Comparison of ENCODE assay signal across 13 cellular contexts in genomic region chr13:99067160-99067985, GRCh38.
DNase-seq lines count a peak whose midpoint lies in the region; ATAC-seq, FAIRE-seq and TF ChIP-seq lines count a peak whose summit lies in the region.
"Had no signal": no experiment of that assay in that cellular context is flagged by ENCODE, and none has a peak within 500 bp of the region (broad histone marks: within the 10 kb centered on the region; RNA-seq: fewer than 3 reads in every experiment).

No MANE protein-coding gene starts in this region.

- H3K4me3 ChIP-seq in BJ (ENCODE audit: low read depth, low read length) (no peak overlapping the region), bronchial epithelial cell (ENCODE audit: low read depth, low read length) (no peak overlapping the region), mesenchymal stem cell (ENCODE audit: insufficient read depth in 1 of 2, low read depth in 1 of 2, low read length in 2 of 2) (no peak overlapping the region)
- H3K4me3 ChIP-seq: SJCRH30, upper lobe of left lung had no signal

- H3K14ac ChIP-seq in mesenchymal stem cell (ENCODE audit: low read length in 2 of 2): no peak overlapping the region

- no peak overlapping the region for H2AK5ac ChIP-seq in mesenchymal stem cell (ENCODE audit: low read length, severe bottlenecking)

- CTCF ChIA-PET in BJ (lab: Yijun Ruan, JAX): interaction anchor here (1.6 kb wide), 1 partner anchor 110 kb away, joined by 4 read pairs; no protein-coding TSS in a partner anchor

- peak overlapping the region; percentile 43 for H3K27ac ChIP-seq in mesenchymal stem cell (ENCODE audit: low read length, poor library complexity, severe bottlenecking)
- H3K27ac ChIP-seq: SJCRH30 had no signal

- no peak overlapping the region for H2BK15ac ChIP-seq in mesenchymal stem cell (ENCODE audit: low read depth, poor library complexity, severe bottlenecking)

- H3K4ac ChIP-seq in mesenchymal stem cell (ENCODE audit: low read depth in 1 of 2, low read length in 2 of 2): no peak overlapping the region

- peak overlapping the region in 1 of 2 experiments; percentile 12 for H3K18ac ChIP-seq in mesenchymal stem cell (ENCODE audit: low read depth in 1 of 2, low read length in 2 of 2)

- intact Hi-C loops in posterior vena cava (cut with DNase I): no loop called here

- H3K23ac ChIP-seq in mesenchymal stem cell (ENCODE audit: low read length in 2 of 2): no peak overlapping the region

- H3K36me3 ChIP-seq in BJ (ENCODE audit: control insufficient read depth, insufficient read depth, low read length): no peaks in the 10 kb centered on the region
- H3K36me3 ChIP-seq in bronchial epithelial cell (ENCODE audit: control insufficient read depth, insufficient read depth, low read length): no peaks in the 10 kb centered on the region
- H3K36me3 ChIP-seq in mesenchymal stem cell (ENCODE audit: control insufficient read depth in 1 of 2, insufficient read depth in 2 of 2, low read depth in 1 of 2, low read length in 2 of 2): no peaks in the 10 kb centered on the region
- H3K36me3 ChIP-seq: SJCRH30, upper lobe of left lung had no signal

- WGBS in mesenchymal stem cell: 86% methylated on average over 1 of the region's 1 CpG

- peak overlapping the region; percentile 16 for H4K91ac ChIP-seq in mesenchymal stem cell (ENCODE audit: low read length)

- no peak overlapping the region for H2BK5ac ChIP-seq in mesenchymal stem cell (ENCODE audit: low read depth, low read length, poor library complexity, severe bottlenecking)

- ATAC-seq in HG02588 (IDR thresholded peaks at IDR 0.05; ENCODE audit: unreplicated experiment): no peak

- H3K9me3 ChIP-seq in mesenchymal stem cell (ENCODE audit: control insufficient read depth, low read length): no peaks in the 10 kb centered on the region
- H3K9me3 ChIP-seq: SJCRH30, upper lobe of left lung had no signal

- TF ChIP-seq CTCF in BJ (IDR thresholded peaks at IDR 0.05; ENCODE audit: insufficient read depth, low read depth, low read length) (no peak), bronchial epithelial cell (IDR thresholded peaks at IDR 0.05; ENCODE audit: insufficient read depth, low read length, severe bottlenecking) (no peak)

- no peak overlapping the region for H3K9ac ChIP-seq in mesenchymal stem cell (ENCODE audit: low read length)

- H3K4me1 ChIP-seq in mesenchymal stem cell (ENCODE audit: control insufficient read depth, insufficient read depth, low read depth, low read length): peaks cover 4% of the 10 kb centered on the region

- DNase-seq in BJ (ENCODE audit: low read depth) (peak; percentile 66), LHCN-M2 (ENCODE audit: low read depth) (peak; percentile 83), bronchial epithelial cell (ENCODE audit: low read depth) (peak; percentile 99), mesenchymal stem cell (peak; percentile 70), posterior vena cava (ENCODE audit: low spot score) (no peak), DMS53 treated with DMSO at 0.1 percent for 48 hours (lab: John Stamatoyannopoulos, UW; ENCODE audit: unreplicated experiment) (no peak), HuH-7.5 (ENCODE audit: low spot score) (no peak)
- DNase-seq: activated CD8-positive, alpha-beta memory T cell treated with anti-CD3 and anti-CD28 coated beads, Interleukin-2, amount 50 U/mL, for 4 hours; endodermal cell; NCI-H1105 treated with DMSO at 0.1 percent for 48 hours; SJCRH30 had no signal

- H3K79me1 ChIP-seq in mesenchymal stem cell (replicated peaks; ENCODE audit: low read length, poor library complexity, severe bottlenecking): peaks cover 6% of the 10 kb centered on the region

- no peaks in the 10 kb centered on the region for H3K27me3 ChIP-seq in BJ (ENCODE audit: control insufficient read depth, insufficient read depth, low read length)
- H3K27me3 ChIP-seq in bronchial epithelial cell (ENCODE audit: control insufficient read depth, insufficient read depth, low read length): no peaks in the 10 kb centered on the region
- no peaks in the 10 kb centered on the region for H3K27me3 ChIP-seq in mesenchymal stem cell (ENCODE audit: control insufficient read depth in 1 of 2, insufficient read depth in 1 of 2, low read length in 2 of 2)
- H3K27me3 ChIP-seq: SJCRH30, upper lobe of left lung had no signal

- no peak overlapping the region for H2BK120ac ChIP-seq in mesenchymal stem cell (ENCODE audit: low read depth, low read length)

- H3K4me2 ChIP-seq in mesenchymal stem cell (ENCODE audit: low read length, poor library complexity, severe bottlenecking): no peak overlapping the region

- POLR2A ChIA-PET in BJ (lab: Charles Lee): no interaction called here

- no peak for FAIRE-seq in bronchial epithelial cell (lab: Jason Lieb, UNC)

- H4K8ac ChIP-seq in mesenchymal stem cell (ENCODE audit: low read length): no peak overlapping the region

- no peak overlapping the region for H2BK12ac ChIP-seq in mesenchymal stem cell (ENCODE audit: low read length in 2 of 2)

- H2AFZ ChIP-seq in mesenchymal stem cell (ENCODE audit: low read depth, low read length): no peak overlapping the region

Comparison
In these comparisons a context has a peak if more than half of its experiments do, and no peak if none do; other contexts are left out.
1. DNase-seq: peak in BJ (single experiment), LHCN-M2 (single experiment), bronchial epithelial cell (single experiment) and mesenchymal stem cell (single experiment); none in posterior vena cava (single experiment), DMS53 treated with DMSO at 0.1 percent for 48 hours (single experiment) and HuH-7.5 (single experiment).